In genomic region chr9:129570450-129571297, GRCh38 we compare ENCODE assay signal across 8 cellular contexts. TPM values are rescaled to one million over a fixed set of nuclear protein-coding genes. Genes with fewer than 3 reads are reported as not detected.
DNase-seq lines count a peak whose midpoint lies in the region; ATAC-seq and FAIRE-seq lines count a peak whose summit lies in the region.

No MANE protein-coding gene starts in this region.

- no peaks in the 10 kb centered on the region for H3K27me3 ChIP-seq in esophagus (ENCODE audit: control insufficient read depth in 1 of 2, insufficient read depth in 2 of 2, low read length in 2 of 2)

- H3K4me1 ChIP-seq in esophagus (ENCODE audit: control insufficient read depth in 2 of 2, insufficient read depth in 2 of 2, low read length in 1 of 2): peaks cover 5 to 28% of the 10 kb centered on the region in 2 donors

- H3K36me3 ChIP-seq in esophagus (ENCODE audit: control insufficient read depth in 2 of 2, insufficient read depth in 2 of 2, low read length in 1 of 2): no peaks in the 10 kb centered on the region

- FAIRE-seq in RCC 7860 (lab: Jason Lieb, UNC): peak; percentile 18

- DNase-seq in NCI-H2227 (lab: John Stamatoyannopoulos, UW; ENCODE audit: unreplicated experiment): peak; percentile 13
- no peak for DNase-seq in NCI-H2227 treated with DMSO at 0.1 percent for 48 hours (lab: John Stamatoyannopoulos, UW)
- DNase-seq in RCC 7860 (ENCODE audit: low spot score): peak; percentile 64
- peak; percentile 65 for DNase-seq in non-pigmented ciliary epithelial cell (ENCODE audit: low read depth)
- no peak for DNase-seq in DMS153 (lab: John Stamatoyannopoulos, UW)

- no peak overlapping the region for H3K4me3 ChIP-seq in esophagus (ENCODE audit: low read depth in 1 of 2, low read length in 2 of 2)

- no peak for ATAC-seq in GM21576 (IDR thresholded peaks at IDR 0.05; ENCODE audit: unreplicated experiment)
- no peak for ATAC-seq in GM19395 (IDR thresholded peaks at IDR 0.05; ENCODE audit: unreplicated experiment)

- H3K27ac ChIP-seq in esophagus (ENCODE audit: low read depth in 2 of 2, low read length in 1 of 2): peak overlapping the region; percentile 58 to 82

- 39 to 57% methylated on average over 14 of the region's 14 CpGs for WGBS in esophagus, 2 donors

- no peaks in the 10 kb centered on the region for H3K9me3 ChIP-seq in esophagus (ENCODE audit: control insufficient read depth in 2 of 2, insufficient read depth in 1 of 2, low read depth in 1 of 2, low read length in 1 of 2)

RNA-seq across cellular contexts. Expression of gene C9orf50, which starts 50.2 kb away (rescaled TPM):
- polyA plus RNA-seq in esophagus: under 1 TPM in 1 of 2 donors, not detected in 1; 0.05 TPM

RNA-seq across cellular contexts. Expression of gene NTMT1, which starts 55.3 kb away (rescaled TPM):
- polyA plus RNA-seq in esophagus: 10 to 100 TPM; 14.2 to 30.6 TPM

Comparison
In these comparisons a context has a peak if more than half of its experiments do, and no peak if none do; other contexts are left out.
1. DNase-seq: peak in NCI-H2227 (single experiment), RCC 7860 (single experiment) and non-pigmented ciliary epithelial cell (single experiment); none in NCI-H2227 treated with DMSO at 0.1 percent for 48 hours (single experiment) and DMS153 (single experiment).